Comparison of ENCODE assay signal across 14 cellular contexts in genomic region chr5:120684213-120684612, GRCh38.
A peak's percentile ranks its signal among the peaks of the same experiment; 100 is the strongest.
DNase-seq lines count a peak whose midpoint lies in the region; ATAC-seq, FAIRE-seq and TF ChIP-seq lines count a peak whose summit lies in the region.
"Had no signal": no experiment of that assay in that cellular context is flagged by ENCODE, and none has a peak within 500 bp of the region (broad histone marks: within the 10 kb centered on the region; RNA-seq: fewer than 3 reads in every experiment).

No MANE protein-coding gene starts in this region.

- no peaks in the 10 kb centered on the region for H4K20me1 ChIP-seq in HCT116 (ENCODE audit: insufficient read depth)

- peak; percentile 26; the same call in 1 of the 2 replicates for TF ChIP-seq RAD21 in HCT116 (IDR thresholded peaks at IDR 0.05; ENCODE audit: low read depth)

- TF ChIP-seq POLR2A in HCT116 (IDR thresholded peaks at IDR 0.05; ENCODE audit: borderline replicate concordance, extremely low read depth, insufficient read depth, insufficient read length) (no peak), GM12891 (IDR thresholded peaks at IDR 0.05; ENCODE audit: low read depth, low read length) (no peak)

- POLR2A ChIA-PET in HCT116 (lab: Charles Lee), result no interaction called here

- H2AFZ ChIP-seq in HCT116 (ENCODE audit: low read depth, low read length, poor library complexity, severe bottlenecking), result no peak overlapping the region
- no peak overlapping the region for H2AFZ ChIP-seq in trophoblast cell (ENCODE audit: insufficient read depth, low read length, poor library complexity)

- no peak overlapping the region for H3K9ac ChIP-seq in HCT116 (ENCODE audit: low read length)
- H3K9ac ChIP-seq in trophoblast cell (ENCODE audit: low read length), result no peak overlapping the region

- H2BK5ac ChIP-seq in trophoblast cell (ENCODE audit: low read depth, low read length, poor library complexity), result peak overlapping the region; percentile 50

- H3K27me3 ChIP-seq in HCT116 (ENCODE audit: insufficient read depth, low read length), result no peaks in the 10 kb centered on the region
- H3K27me3 ChIP-seq in trophoblast cell (ENCODE audit: insufficient read depth, low read length), result no peaks in the 10 kb centered on the region
- H3K27me3 ChIP-seq: colonic mucosa had no signal

- H2BK12ac ChIP-seq in trophoblast cell (ENCODE audit: low read length), result peak overlapping the region; percentile 50

- H3K4me3 ChIP-seq in HCT116 (replicated peaks in 1 of 2; ENCODE audit: low read depth in 1 of 2, low read length in 2 of 2) (no peak overlapping the region), epithelial cell of esophagus (ENCODE audit: low read length) (no peak overlapping the region), trophoblast cell (ENCODE audit: low read depth, low read length) (no peak overlapping the region)
- H3K4me3 ChIP-seq: colonic mucosa, smooth muscle cell had no signal

- ATAC-seq in HCT116, result no peak

- peak overlapping the region; percentile 8 for H2BK120ac ChIP-seq in trophoblast cell (ENCODE audit: insufficient read depth, low read length, poor library complexity)

- no peak overlapping the region for H2AK5ac ChIP-seq in trophoblast cell (ENCODE audit: low read length)

- no peak overlapping the region for H3K4ac ChIP-seq in trophoblast cell (ENCODE audit: low read depth, low read length)

- DNase-seq in HCT116 (ENCODE audit: low read depth, low spot score) (peak; percentile 8), RPMI8226 (peak; percentile 40), epithelial cell of esophagus (ENCODE audit: low read depth) (peak; percentile 30), trophoblast cell (no peak), GM12891 (ENCODE audit: insufficient read length, low spot score) (no peak), type B pancreatic cell (ENCODE audit: extremely low spot score, unreplicated experiment) (no peak)
- DNase-seq in activated naive CD4-positive, alpha-beta T cell treated with anti-CD3 and anti-CD28 coated beads, Interleukin-2, amount 50 U/mL, for 16 hours, result no peak
- DNase-seq: activated CD4-positive, alpha-beta T cell treated with anti-CD3 and anti-CD28 coated beads for 1 hour; activated naive CD8-positive, alpha-beta T cell treated with anti-CD3 and anti-CD28 coated beads, Interleukin-2, amount 10 ng/mL, durations not matched to agents 7 days and 5 days; colonic mucosa; NCI-H2081 treated with DMSO at 0.1 percent for 48 hours; occipital lobe; stimulated activated naive CD8-positive, alpha-beta T cell treated with anti-CD3 and anti-CD28 coated beads, Interleukin-15, amount 100 ng/mL, for 72 hours had no signal

- H3K18ac ChIP-seq in trophoblast cell (ENCODE audit: low read length), result peak overlapping the region; percentile 1

- CTCF ChIA-PET in HCT116 (lab: Charles Lee), result no interaction called here

- H3K4me1 ChIP-seq in HCT116 (ENCODE audit: control insufficient read depth in 1 of 2, insufficient read depth in 2 of 2, low read length in 2 of 2) (no peaks in the 10 kb centered on the region), trophoblast cell (ENCODE audit: control insufficient read depth in 1 of 2, insufficient read depth in 2 of 2, low read length in 2 of 2) (peaks cover 4 to 10% of the 10 kb centered on the region in 2 experiments)
- H3K4me1 ChIP-seq: colonic mucosa had no signal

- H3K79me1 ChIP-seq in trophoblast cell (ENCODE audit: low read length), result peaks cover 18% of the 10 kb centered on the region

- no peak overlapping the region for H3K4me2 ChIP-seq in HCT116 (ENCODE audit: low read length)
- no peak overlapping the region for H3K4me2 ChIP-seq in trophoblast cell (ENCODE audit: low read length)
- H3K4me2 ChIP-seq: smooth muscle cell had no signal

- H3K9me2 ChIP-seq in HCT116 (ENCODE audit: insufficient read depth), result no peaks in the 10 kb centered on the region

- no peaks in the 10 kb centered on the region for H3K4me1 Mint-ChIP-seq in type B pancreatic cell (ENCODE audit: unreplicated experiment)
- H3K4me1 Mint-ChIP-seq: activated naive CD8-positive, alpha-beta T cell treated with anti-CD3 and anti-CD28 coated beads, Interleukin-2, amount 10 ng/mL, durations not matched to agents 7 days and 5 days; stimulated activated naive CD8-positive, alpha-beta T cell treated with anti-CD3 and anti-CD28 coated beads, Interleukin-15, amount 100 ng/mL, for 72 hours had no signal

- H3K79me2 ChIP-seq in HCT116 (ENCODE audit: insufficient read depth, low read length) (no peaks in the 10 kb centered on the region), trophoblast cell (ENCODE audit: control insufficient read depth, insufficient read depth, low read length, poor library complexity) (peaks cover 2% of the 10 kb centered on the region)

- BruUV-seq in HCT116 (replicated peaks; lab: Mats Ljungman, UMichigan), result no TSS peak

- no peak overlapping the region for H4K12ac ChIP-seq in trophoblast cell (ENCODE audit: low read depth, low read length)

- no peak overlapping the region for H3K27ac ChIP-seq in HCT116 (ENCODE audit: low read depth, low read length)
- peak overlapping the region; percentile 56 for H3K27ac ChIP-seq in trophoblast cell (ENCODE audit: low read depth, low read length)
- H3K27ac ChIP-seq: colonic mucosa had no signal

- FAIRE-seq in GM12891 (lab: Jason Lieb, UNC), result no peak

- H3K9me3 ChIP-seq in HCT116 (ENCODE audit: control insufficient read depth in 1 of 2, insufficient read depth in 1 of 2, low read depth in 1 of 2, low read length in 2 of 2), result no peaks in the 10 kb centered on the region
- no peaks in the 10 kb centered on the region for H3K9me3 ChIP-seq in trophoblast cell (ENCODE audit: insufficient read depth, low read depth, low read length)
- H3K9me3 ChIP-seq: colonic mucosa had no signal

- peak overlapping the region; percentile 65 for H4K91ac ChIP-seq in trophoblast cell (ENCODE audit: low read depth, low read length)

- H3K27me3 Mint-ChIP-seq in type B pancreatic cell, result no peaks in the 10 kb centered on the region
- H3K27me3 Mint-ChIP-seq: activated naive CD8-positive, alpha-beta T cell treated with anti-CD3 and anti-CD28 coated beads, Interleukin-2, amount 10 ng/mL, durations not matched to agents 7 days and 5 days; stimulated activated naive CD8-positive, alpha-beta T cell treated with anti-CD3 and anti-CD28 coated beads, Interleukin-15, amount 100 ng/mL, for 72 hours had no signal

- no peak overlapping the region for H3K4me3 Mint-ChIP-seq in type B pancreatic cell
- H3K4me3 Mint-ChIP-seq: activated naive CD8-positive, alpha-beta T cell treated with anti-CD3 and anti-CD28 coated beads, Interleukin-2, amount 10 ng/mL, durations not matched to agents 7 days and 5 days; stimulated activated naive CD8-positive, alpha-beta T cell treated with anti-CD3 and anti-CD28 coated beads, Interleukin-15, amount 100 ng/mL, for 72 hours had no signal

- peak overlapping the region; percentile 71 for H4K8ac ChIP-seq in trophoblast cell (ENCODE audit: low read depth, low read length)

- H3K23ac ChIP-seq in trophoblast cell (ENCODE audit: low read length), result no peak overlapping the region

- no peaks in the 10 kb centered on the region for H3K9me3 Mint-ChIP-seq in type B pancreatic cell

- H3K14ac ChIP-seq in trophoblast cell (ENCODE audit: low read length), result peak overlapping the region; percentile 10

- WGBS in trophoblast cell (ENCODE audit: extremely low coverage, insufficient coverage, insufficient read length), result no CpG with 5 or more reads among the region's 2 CpGs

- no peaks in the 10 kb centered on the region for H3K36me3 Mint-ChIP-seq in type B pancreatic cell
- H3K36me3 Mint-ChIP-seq: activated naive CD8-positive, alpha-beta T cell treated with anti-CD3 and anti-CD28 coated beads, Interleukin-2, amount 10 ng/mL, durations not matched to agents 7 days and 5 days had no signal

- no peaks in the 10 kb centered on the region for H3K36me3 ChIP-seq in HCT116 (ENCODE audit: control insufficient read depth in 1 of 2, insufficient read depth in 2 of 2, low read length in 2 of 2)
- H3K36me3 ChIP-seq in trophoblast cell (ENCODE audit: control insufficient read depth in 1 of 2, insufficient read depth in 2 of 2, low read length in 2 of 2), result no peaks in the 10 kb centered on the region
- H3K36me3 ChIP-seq: colonic mucosa had no signal

- intact Hi-C loops in HCT116 (cut with micrococcal nuclease), result no loop called here

- RAD21 ChIA-PET in HCT116 (lab: Charles Lee; ENCODE audit: low non-redundant PET in 1 of 2, low total read pairs in 2 of 2, uncharacterized antibody in 2 of 2, unreplicated experiment in 2 of 2), result no interaction called here

- TF ChIP-seq CTCF in HCT116 (IDR thresholded peaks at IDR 0.05 in 2 of 3, conservative IDR thresholded peaks at IDR 0.05 in 1 of 3; ENCODE audit: borderline replicate concordance in 1 of 3, insufficient read depth in 1 of 3, low read depth in 2 of 3, low read length in 2 of 3), result 0 out of 6 replicates have a peak, but pooled peaks of 1 of the 3 experiments have one; percentile 6
- no peak for TF ChIP-seq CTCF in epithelial cell of esophagus (IDR thresholded peaks at IDR 0.05; ENCODE audit: insufficient read depth, low read depth, low read length, missing control alignments)
- no peak for TF ChIP-seq CTCF in type B pancreatic cell (conservative IDR thresholded peaks at IDR 0.05)

- H3K27ac Mint-ChIP-seq in type B pancreatic cell, result no peak overlapping the region
- H3K27ac Mint-ChIP-seq: activated naive CD8-positive, alpha-beta T cell treated with anti-CD3 and anti-CD28 coated beads, Interleukin-2, amount 10 ng/mL, durations not matched to agents 7 days and 5 days had no signal

TF ChIP-seq in GM12891, 5 proteins besides CTCF, POLR2A, EP300 and RAD21:
- TF ChIP-seq SPI1 (IDR thresholded peaks at IDR 0.05; ENCODE audit: low read depth, low read length) (no peak), POLR2AphosphoS5 (IDR thresholded peaks at IDR 0.05; ENCODE audit: low read depth, low read length) (no peak), PAX5 (IDR thresholded peaks at IDR 0.05; ENCODE audit: insufficient read depth, low read length, severe bottlenecking) (no peak), TAF1 (IDR thresholded peaks at IDR 0.05; ENCODE audit: low read depth, low read length) (no peak), POU2F2 (IDR thresholded peaks at IDR 0.05; ENCODE audit: low read depth, low read length) (no peak)

Comparison
In these comparisons a context has a peak if more than half of its experiments do, and no peak if none do; other contexts are left out.
1. DNase-seq: peak in HCT116 (single experiment), RPMI8226 (single experiment) and epithelial cell of esophagus (single experiment); none in trophoblast cell (0 of 2), activated naive CD4-positive, alpha-beta T cell treated with anti-CD3 and anti-CD28 coated beads, Interleukin-2, amount 50 U/mL, for 16 hours (single experiment), GM12891 (single experiment) and type B pancreatic cell (single experiment).